Comparison of ENCODE assay signal across 8 cellular contexts in genomic region chr19:7917292-7918061, GRCh38. TPM values are rescaled to one million over a fixed set of nuclear protein-coding genes. Genes with fewer than 3 reads are reported as not detected.
DNase-seq lines count a peak whose midpoint lies in the region; ATAC-seq and TF ChIP-seq lines count a peak whose summit lies in the region.

No MANE protein-coding gene starts in this region.

- peaks cover 26% of the 10 kb centered on the region for H3K27me3 Mint-ChIP-seq in activated T-helper 2 cell treated with anti-CD3 and anti-CD28 coated beads, Interferon-gamma antibody, Interleukin-2, Interleukin-4, amounts not matched to agents 10 μg/mL and 5 μg/mL and 100 μg/mL, durations not matched to agents 14 hours and 24 hours and 36 hours (ENCODE audit: low read depth)
- H3K27me3 Mint-ChIP-seq in osteocyte (ENCODE audit: unreplicated experiment) = peaks cover 6% of the 10 kb centered on the region

- DNase-seq in NCI-H1417 (lab: John Stamatoyannopoulos, UW) = peak in 2 of 3 experiments; percentile 69 to 77
- no peak for DNase-seq in NCI-H1417 treated with DMSO at 0.1 percent for 48 hours (lab: John Stamatoyannopoulos, UW)
- DNase-seq in NOMO-1 treated with dmso at 0.1 percent for 144 hours (lab: John Stamatoyannopoulos, UW; ENCODE audit: unreplicated experiment) = peak; percentile 33
- peak; percentile 45 for DNase-seq in activated T-helper 2 cell treated with anti-CD3 and anti-CD28 coated beads, Interferon-gamma antibody, Interleukin-2, Interleukin-4, amounts not matched to agents 10 μg/mL and 5 μg/mL and 100 μg/mL, durations not matched to agents 14 hours and 24 hours and 36 hours (ENCODE audit: low spot score)
- DNase-seq in fibroblast of gingiva (ENCODE audit: low read depth) = peak; percentile 63
- DNase-seq in osteocyte (ENCODE audit: extremely low spot score, unreplicated experiment) = no peak
- no peak for DNase-seq in OCI-M2 (lab: John Stamatoyannopoulos, UW; ENCODE audit: unreplicated experiment)

- TF ChIP-seq CTCF in osteocyte (IDR thresholded peaks at IDR 0.05) = peak; percentile 61

- peak overlapping the region; percentile 78 for H3K4me3 Mint-ChIP-seq in activated T-helper 2 cell treated with anti-CD3 and anti-CD28 coated beads, Interferon-gamma antibody, Interleukin-2, Interleukin-4, amounts not matched to agents 10 μg/mL and 5 μg/mL and 100 μg/mL, durations not matched to agents 14 hours and 24 hours and 36 hours (ENCODE audit: low read depth)
- H3K4me3 Mint-ChIP-seq in osteocyte (ENCODE audit: unreplicated experiment) = peak overlapping the region; percentile 74

- H3K36me3 Mint-ChIP-seq in activated T-helper 2 cell treated with anti-CD3 and anti-CD28 coated beads, Interferon-gamma antibody, Interleukin-2, Interleukin-4, amounts not matched to agents 10 μg/mL and 5 μg/mL and 100 μg/mL, durations not matched to agents 14 hours and 24 hours and 36 hours (ENCODE audit: low read depth) = peaks cover 14% of the 10 kb centered on the region
- peaks cover 6% of the 10 kb centered on the region for H3K36me3 Mint-ChIP-seq in osteocyte (ENCODE audit: unreplicated experiment)

- intact Hi-C loops in activated T-helper 2 cell treated with anti-CD3 and anti-CD28 coated beads, Interferon-gamma antibody, Interleukin-2, Interleukin-4, amounts not matched to agents 10 μg/mL and 5 μg/mL and 100 μg/mL, durations not matched to agents 14 hours and 24 hours and 36 hours (cut with micrococcal nuclease) = no loop called here

- ATAC-seq in HG03457 (IDR thresholded peaks at IDR 0.05; ENCODE audit: unreplicated experiment) = no peak

- H3K4me1 Mint-ChIP-seq in activated T-helper 2 cell treated with anti-CD3 and anti-CD28 coated beads, Interferon-gamma antibody, Interleukin-2, Interleukin-4, amounts not matched to agents 10 μg/mL and 5 μg/mL and 100 μg/mL, durations not matched to agents 14 hours and 24 hours and 36 hours (ENCODE audit: low read depth) = peaks cover 15% of the 10 kb centered on the region
- H3K4me1 Mint-ChIP-seq in osteocyte (ENCODE audit: unreplicated experiment) = peaks cover 28% of the 10 kb centered on the region

- H3K9me3 Mint-ChIP-seq in activated T-helper 2 cell treated with anti-CD3 and anti-CD28 coated beads, Interferon-gamma antibody, Interleukin-2, Interleukin-4, amounts not matched to agents 10 μg/mL and 5 μg/mL and 100 μg/mL, durations not matched to agents 14 hours and 24 hours and 36 hours = no peaks in the 10 kb centered on the region
- no peaks in the 10 kb centered on the region for H3K9me3 Mint-ChIP-seq in osteocyte (ENCODE audit: unreplicated experiment)

- H3K27ac Mint-ChIP-seq in activated T-helper 2 cell treated with anti-CD3 and anti-CD28 coated beads, Interferon-gamma antibody, Interleukin-2, Interleukin-4, amounts not matched to agents 10 μg/mL and 5 μg/mL and 100 μg/mL, durations not matched to agents 14 hours and 24 hours and 36 hours = no peak overlapping the region
- no peak overlapping the region for H3K27ac Mint-ChIP-seq in osteocyte (ENCODE audit: unreplicated experiment)

RNA-seq across cellular contexts. Expression of gene SNAPC2, which starts 2.7 kb away (rescaled TPM):
- 18.4 and 19.5 TPM in 2 replicates for total RNA-seq in activated T-helper 2 cell treated with anti-CD3 and anti-CD28 coated beads, Interferon-gamma antibody, Interleukin-2, Interleukin-4, amounts not matched to agents 10 μg/mL and 5 μg/mL and 100 μg/mL, durations not matched to agents 14 hours and 24 hours and 36 hours
- total RNA-seq in osteocyte = 19.6 and 21.9 TPM in 2 replicates

RNA-seq across cellular contexts. Expression of gene TGFBR3L, which starts 2.8 kb away (rescaled TPM):
- 6.3 TPM in 2 replicates for total RNA-seq in activated T-helper 2 cell treated with anti-CD3 and anti-CD28 coated beads, Interferon-gamma antibody, Interleukin-2, Interleukin-4, amounts not matched to agents 10 μg/mL and 5 μg/mL and 100 μg/mL, durations not matched to agents 14 hours and 24 hours and 36 hours
- 2.3 and 2.6 TPM in 2 replicates for total RNA-seq in osteocyte

RNA-seq across cellular contexts. Expression of gene CTXN1, which starts 8.5 kb away (rescaled TPM):
- 0.50 and 0.53 TPM in 2 replicates for total RNA-seq in activated T-helper 2 cell treated with anti-CD3 and anti-CD28 coated beads, Interferon-gamma antibody, Interleukin-2, Interleukin-4, amounts not matched to agents 10 μg/mL and 5 μg/mL and 100 μg/mL, durations not matched to agents 14 hours and 24 hours and 36 hours
- 28.7 and 28.8 TPM in 2 replicates for total RNA-seq in osteocyte

RNA-seq across cellular contexts. Expression of gene MAP2K7, which starts 13.8 kb away (rescaled TPM):
- total RNA-seq in activated T-helper 2 cell treated with anti-CD3 and anti-CD28 coated beads, Interferon-gamma antibody, Interleukin-2, Interleukin-4, amounts not matched to agents 10 μg/mL and 5 μg/mL and 100 μg/mL, durations not matched to agents 14 hours and 24 hours and 36 hours = 43.0 and 44.6 TPM in 2 replicates
- 34.4 and 42.1 TPM in 2 replicates for total RNA-seq in osteocyte

RNA-seq across cellular contexts. Expression of gene TIMM44, which starts 26.0 kb away (rescaled TPM):
- total RNA-seq in activated T-helper 2 cell treated with anti-CD3 and anti-CD28 coated beads, Interferon-gamma antibody, Interleukin-2, Interleukin-4, amounts not matched to agents 10 μg/mL and 5 μg/mL and 100 μg/mL, durations not matched to agents 14 hours and 24 hours and 36 hours = 79.2 and 90.2 TPM in 2 replicates
- total RNA-seq in osteocyte = 69.4 and 73.4 TPM in 2 replicates

Comparison
In these comparisons a context has a peak if more than half of its experiments do, and no peak if none do; other contexts are left out.
1. DNase-seq: peak in NCI-H1417 (2 of 3), NOMO-1 treated with dmso at 0.1 percent for 144 hours (single experiment), activated T-helper 2 cell treated with anti-CD3 and anti-CD28 coated beads, Interferon-gamma antibody, Interleukin-2, Interleukin-4, amounts not matched to agents 10 μg/mL and 5 μg/mL and 100 μg/mL, durations not matched to agents 14 hours and 24 hours and 36 hours (single experiment) and fibroblast of gingiva (single experiment); none in NCI-H1417 treated with DMSO at 0.1 percent for 48 hours (single experiment), osteocyte (single experiment) and OCI-M2 (single experiment).
2. RNA of gene CTXN1, which starts 8.5 kb away (total RNA-seq): 28.7 to 28.8 TPM in osteocyte; 0.50 to 0.53 TPM in activated T-helper 2 cell treated with anti-CD3 and anti-CD28 coated beads, Interferon-gamma antibody, Interleukin-2, Interleukin-4, amounts not matched to agents 10 μg/mL and 5 μg/mL and 100 μg/mL, durations not matched to agents 14 hours and 24 hours and 36 hours; every median in the first group is over 10 times any median in the second.